1 cellular context compared by ENCODE assay signal in genomic region chr3:129576514-129577345, GRCh38.
TF ChIP-seq lines count a peak whose summit lies in the region.

No MANE protein-coding gene starts in this region.

TF ChIP-seq in WTC11, 78 proteins besides CTCF, POLR2A, EP300 and RAD21 (continued from another document):
- TF ChIP-seq ZNF423 (CRISPR knock-in tag; IDR thresholded peaks at IDR 0.05) = no peak
- no peak for TF ChIP-seq ZNF532 (CRISPR knock-in tag; IDR thresholded peaks at IDR 0.05; ENCODE audit: borderline replicate concordance)
- no peak for TF ChIP-seq MLX (CRISPR knock-in tag; IDR thresholded peaks at IDR 0.05)
